ENCODE assay signal across 8 cellular contexts in the genomic region with DNA sequence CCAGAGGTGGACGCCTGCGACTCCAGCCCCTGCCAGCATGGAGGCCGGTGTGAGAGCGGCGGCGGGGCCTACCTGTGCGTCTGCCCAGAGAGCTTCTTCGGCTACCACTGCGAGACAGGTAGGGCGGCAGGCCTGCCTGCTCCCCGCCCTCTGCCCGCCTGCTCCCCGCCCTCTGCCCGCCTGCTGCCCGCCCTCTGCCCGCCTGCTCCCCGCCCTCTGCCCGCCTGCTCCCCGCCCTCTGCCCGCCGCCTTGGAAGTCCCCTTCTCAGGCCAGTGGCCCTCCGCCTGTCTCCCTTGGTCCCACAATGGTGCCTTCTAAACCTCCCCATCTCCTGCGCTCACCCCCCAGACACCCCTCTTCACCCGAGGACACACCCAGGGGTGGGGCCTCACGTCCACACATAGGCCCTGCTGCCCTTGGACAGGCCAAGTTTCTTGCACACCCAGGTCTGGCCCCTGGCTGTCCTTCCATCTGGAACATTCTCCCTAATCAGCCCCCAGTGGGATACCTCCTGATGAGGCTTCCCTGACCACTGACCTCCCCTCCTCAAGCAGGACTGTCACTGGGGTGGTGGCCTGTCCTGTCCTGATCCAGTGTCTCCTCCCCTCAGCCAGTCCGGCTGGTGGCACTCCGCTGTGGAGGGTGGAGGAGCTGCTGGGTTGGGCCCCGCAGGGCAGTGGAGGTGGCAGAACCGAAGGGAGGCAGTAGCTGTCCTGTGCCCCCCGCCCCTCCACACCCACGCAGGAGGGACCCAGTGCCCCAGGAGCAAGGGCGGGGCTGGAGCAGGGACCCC. TPM values are rescaled to one million over a fixed set of nuclear protein-coding genes. Genes with fewer than 3 reads are reported as not detected.
DNase-seq lines count a peak whose midpoint lies in the region; ATAC-seq and TF ChIP-seq lines count a peak whose summit lies in the region.

No MANE protein-coding gene starts in this region.

- H3K9me3 ChIP-seq in CD4-positive, alpha-beta memory T cell (ENCODE audit: control insufficient read depth in 1 of 2, low read length in 2 of 2) = no peaks in the 10 kb centered on the region
- no peaks in the 10 kb centered on the region for H3K9me3 ChIP-seq in liver (ENCODE audit: control insufficient read depth in 4 of 4, low read length in 3 of 4)

- H3K27ac ChIP-seq in CD4-positive, alpha-beta memory T cell (ENCODE audit: low read depth, low read length) = no peak overlapping the region
- no peak overlapping the region for H3K27ac ChIP-seq in liver (ENCODE audit: low read depth in 1 of 2, low read length in 2 of 2)

- intact Hi-C loops in CD4-positive, alpha-beta memory T cell (cut with micrococcal nuclease) = no loop called here

- no peak for TF ChIP-seq CTCF in liver (IDR thresholded peaks at IDR 0.05; ENCODE audit: low read depth, low read length, missing input control)

- 73% methylated on average over 32 of the region's 32 CpGs for WGBS in liver

- H3K4me1 ChIP-seq in CD4-positive, alpha-beta memory T cell (ENCODE audit: insufficient read depth, low read length) = peaks cover 10% of the 10 kb centered on the region
- H3K4me1 ChIP-seq in liver (ENCODE audit: control insufficient read depth in 4 of 4, insufficient read depth in 4 of 4, low read length in 3 of 4) = no peaks in the 10 kb centered on the region

- H3K9me3 Mint-ChIP-seq in CD4-positive, alpha-beta memory T cell = peaks cover 0 to 2% (median 0%) of the 10 kb centered on the region in 8 donors

- peaks cover 0 to 5% (median 0%) of the 10 kb centered on the region in 4 donors for H3K4me1 Mint-ChIP-seq in CD4-positive, alpha-beta memory T cell

- no peaks in the 10 kb centered on the region for H3K36me3 ChIP-seq in CD4-positive, alpha-beta memory T cell (ENCODE audit: insufficient read depth, low read length)
- peaks cover 0 to 37% (median 7%) of the 10 kb centered on the region in 4 donors for H3K36me3 ChIP-seq in liver (ENCODE audit: control insufficient read depth in 4 of 4, insufficient read depth in 3 of 4, low read depth in 1 of 4, low read length in 3 of 4)

- CTCF ChIA-PET in CD4-positive, alpha-beta memory T cell (lab: Charles Lee; ENCODE audit: partially characterized antibody) = no interaction called here

- H3K27me3 Mint-ChIP-seq in CD4-positive, alpha-beta memory T cell = no peaks in the 10 kb centered on the region

- no peak overlapping the region for H3K4me3 ChIP-seq in CD4-positive, alpha-beta memory T cell (ENCODE audit: low read length in 2 of 2)
- no peak overlapping the region for H3K4me3 ChIP-seq in liver (ENCODE audit: low read depth in 1 of 3, low read length in 3 of 3)

- no peaks in the 10 kb centered on the region for H3K27me3 ChIP-seq in CD4-positive, alpha-beta memory T cell (ENCODE audit: insufficient read depth, low read length)
- H3K27me3 ChIP-seq in liver (ENCODE audit: control insufficient read depth in 4 of 4, insufficient read depth in 4 of 4, low read length in 3 of 4) = no peaks in the 10 kb centered on the region

- peak overlapping the region in 6 of 8 donors; percentile 13 to 63 (median 56) for H3K4me3 Mint-ChIP-seq in CD4-positive, alpha-beta memory T cell

- no peak for TF ChIP-seq RAD21 in liver (IDR thresholded peaks at IDR 0.05)

- H3K36me3 Mint-ChIP-seq in CD4-positive, alpha-beta memory T cell = peaks cover 0 to 2% of the 10 kb centered on the region in 2 donors

- no peak overlapping the region for H3K9ac ChIP-seq in liver (ENCODE audit: low read depth in 1 of 2, low read length in 2 of 2)

- POLR2A ChIA-PET in CD4-positive, alpha-beta memory T cell (lab: Charles Lee; ENCODE audit: partially characterized antibody) = interaction anchor here (1.1 to 1.2 kb wide), 2 partner anchors 9 to 93 kb away, joined by 3 to 4 read pairs; no protein-coding TSS in a partner anchor

- peak overlapping the region in 5 of 7 donors; percentile 61 to 87 (median 75) for H3K27ac Mint-ChIP-seq in CD4-positive, alpha-beta memory T cell

- DNase-seq in CD4-positive, alpha-beta memory T cell = peak in 3 of 5 donors; percentile 33 to 46 (median 35)
- DNase-seq in NCI-H69 (lab: John Stamatoyannopoulos, UW) (peak; percentile 58), globus pallidus (ENCODE audit: low spot score) (no peak), NCI-H82 (lab: John Stamatoyannopoulos, UW) (no peak), DMS79 (lab: John Stamatoyannopoulos, UW) (no peak)
- peak; percentile 29 for DNase-seq in activated naive CD4-positive, alpha-beta T cell treated with anti-CD3 and anti-CD28 coated beads, Interleukin-2, amount 50 U/mL, for 16 hours
- peak; percentile 48 for DNase-seq in stimulated activated naive CD8-positive, alpha-beta T cell treated with anti-CD3 and anti-CD28 coated beads, Interleukin-15, Interleukin-2, amounts not matched to agents 100 U/mL and 50 U/mL, for 24 hours

- ATAC-seq in stimulated activated naive CD8-positive, alpha-beta T cell treated with anti-CD3 and anti-CD28 coated beads, Interleukin-15, Interleukin-2, amounts not matched to agents 100 U/mL and 50 U/mL, for 24 hours = peak; percentile 56

TF ChIP-seq in liver, 16 proteins besides CTCF, POLR2A, EP300 and RAD21:
- no peak for TF ChIP-seq EGR1 (IDR thresholded peaks at IDR 0.05; ENCODE audit: low read depth in 2 of 2)
- no peak for TF ChIP-seq FOXA2 (IDR thresholded peaks at IDR 0.05)
- no peak for TF ChIP-seq RXRA (IDR thresholded peaks at IDR 0.05)
- no peak for TF ChIP-seq JUND (IDR thresholded peaks at IDR 0.05)
- TF ChIP-seq NR2F2 (IDR thresholded peaks at IDR 0.05) = no peak
- TF ChIP-seq YY1 (IDR thresholded peaks at IDR 0.05) = no peak
- TF ChIP-seq SP1 (IDR thresholded peaks at IDR 0.05) = peak; percentile 56

RNA-seq across cellular contexts. Expression of a gene that starts 37.9 kb away (rescaled TPM):
- 100 to 1,000 TPM; 204 to 227 TPM for total RNA-seq in CD4-positive, alpha-beta memory T cell
- 10 to 100 TPM; 44.6 to 56.6 TPM for polyA plus RNA-seq in CD4-positive, alpha-beta memory T cell
- 10 to 100 TPM; 20.6 to 36.7 TPM for total RNA-seq in liver
- polyA plus RNA-seq in liver = 10 to 100 TPM; 13.3 to 20.0 TPM

Comparison
In these comparisons a context has a peak if more than half of its experiments do, and no peak if none do; other contexts are left out.
1. DNase-seq: peak in CD4-positive, alpha-beta memory T cell (3 of 5), NCI-H69 (single experiment), activated naive CD4-positive, alpha-beta T cell treated with anti-CD3 and anti-CD28 coated beads, Interleukin-2, amount 50 U/mL, for 16 hours (single experiment) and stimulated activated naive CD8-positive, alpha-beta T cell treated with anti-CD3 and anti-CD28 coated beads, Interleukin-15, Interleukin-2, amounts not matched to agents 100 U/mL and 50 U/mL, for 24 hours (single experiment); none in globus pallidus (single experiment), NCI-H82 (single experiment) and DMS79 (single experiment).
2. RNA of a gene that starts 37.9 kb away (total RNA-seq): 204 to 227 TPM in CD4-positive, alpha-beta memory T cell; 20.6 to 36.7 TPM in liver; every median in the first group is over 4 times any median in the second.